In genomic region chr11:19735512-19735911, GRCh38 we compare ENCODE assay signal across 16 cellular contexts. TPM values are rescaled to one million over a fixed set of nuclear protein-coding genes. Genes with fewer than 3 reads are reported as not detected.
DNase-seq lines count a peak whose midpoint lies in the region; ATAC-seq and TF ChIP-seq lines count a peak whose summit lies in the region.
"Had no signal": no experiment of that assay in that cellular context is flagged by ENCODE, and none has a peak within 500 bp of the region (broad histone marks: within the 10 kb centered on the region; RNA-seq: fewer than 3 reads in every experiment).

No MANE protein-coding gene starts in this region.

- no peaks in the 10 kb centered on the region for H3K27me3 ChIP-seq in tibial nerve
- H3K27me3 ChIP-seq: left lung, ovary had no signal

- H3K36me3 ChIP-seq in tibial nerve, result no peaks in the 10 kb centered on the region
- H3K36me3 ChIP-seq: left lung, ovary, WERI-Rb-1 had no signal

- TF ChIP-seq CTCF in cardiac fibroblast (IDR thresholded peaks at IDR 0.05; ENCODE audit: low read depth, low read length) (peak; percentile 15), tibial nerve (IDR thresholded peaks at IDR 0.05) (peak in 1 of 5 experiments; percentile 22)

- peaks cover 0 to 83% (median 15%) of the 10 kb centered on the region in 4 donors for H3K4me1 ChIP-seq in tibial nerve
- H3K4me1 ChIP-seq: left lung had no signal

- DNase-seq in NCI-H1092 treated with DMSO at 0.1 percent for 48 hours (lab: John Stamatoyannopoulos, UW) (peak; percentile 54), NCI-H1092 (lab: John Stamatoyannopoulos, UW) (no peak), cardiac fibroblast (ENCODE audit: low read depth in 2 of 2) (peak; percentile 33 to 43), iris pigment epithelial cell (ENCODE audit: low read depth) (peak; percentile 54), tibial nerve (ENCODE audit: low spot score in 2 of 2) (no peak)
- DNase-seq: 8988T; activated T-cell treated with anti-CD3 and anti-CD28 coated beads, Interleukin-2, amount 50 U/mL, for 1 hour; foreskin melanocyte; left lung; ovary; SHP77 treated with DMSO at 0.1 percent for 48 hours; stimulated activated naive CD8-positive, alpha-beta T cell treated with anti-CD3 and anti-CD28 coated beads, Interleukin-15, amount 100 ng/mL, for 72 hours; WERI-Rb-1 had no signal

- H3K27ac ChIP-seq in tibial nerve, result peak overlapping the region; percentile 17 to 88 (median 58)
- H3K27ac ChIP-seq: left lung, ovary, WERI-Rb-1 had no signal

- ATAC-seq in esophagus mucosa (no peak), GM21360 (IDR thresholded peaks at IDR 0.05; ENCODE audit: unreplicated experiment) (no peak), GM21717 (IDR thresholded peaks at IDR 0.05; ENCODE audit: unreplicated experiment) (no peak)
- ATAC-seq: left lung; stimulated activated naive CD8-positive, alpha-beta T cell treated with anti-CD3 and anti-CD28 coated beads, Interleukin-15, amount 100 ng/mL, for 72 hours had no signal

- no peak for TF ChIP-seq EP300 in tibial nerve (IDR thresholded peaks at IDR 0.05)

- H3K9me3 ChIP-seq in tibial nerve, result no peaks in the 10 kb centered on the region
- H3K9me3 ChIP-seq: left lung, ovary had no signal

- TF ChIP-seq POLR2A in tibial nerve (IDR thresholded peaks at IDR 0.05), result no peak

- WGBS in tibial nerve, 2 donors, result 63 to 67% methylated on average over 3 of the region's 3 CpGs

- H3K4me3 ChIP-seq in cardiac fibroblast (replicated peaks in 1 of 2; ENCODE audit: low read depth in 2 of 2, low read length in 2 of 2), result no peak overlapping the region
- H3K4me3 ChIP-seq in tibial nerve, result no peak overlapping the region
- H3K4me3 ChIP-seq: left lung, ovary had no signal

RNA-seq across cellular contexts. Expression of gene NAV2, which starts 22.9 kb away (rescaled TPM):
- 10 to 100 TPM; 19.2 to 34.7 (median 25.8) TPM for total RNA-seq in tibial nerve
- 17.0 TPM for total RNA-seq in esophagus mucosa

Comparison
In these comparisons a context has a peak if more than half of its experiments do, and no peak if none do; other contexts are left out.
1. DNase-seq: peak in NCI-H1092 treated with DMSO at 0.1 percent for 48 hours (single experiment), cardiac fibroblast (2 of 2) and iris pigment epithelial cell (single experiment); none in NCI-H1092 (single experiment) and tibial nerve (0 of 2).